ENCODE assay signal across 8 cellular contexts in genomic region chr6:116450769-116451740, GRCh38. TPM values are rescaled to one million over a fixed set of nuclear protein-coding genes. Genes with fewer than 3 reads are reported as not detected.
DNase-seq lines count a peak whose midpoint lies in the region; ATAC-seq and TF ChIP-seq lines count a peak whose summit lies in the region.

No MANE protein-coding gene starts in this region.

- intact Hi-C loops in dorsolateral prefrontal cortex (cut with DNase I) = no loop called here

- no peaks in the 10 kb centered on the region for H3K27me3 ChIP-seq in dorsolateral prefrontal cortex

- DNase-seq in Ammon's horn (ENCODE audit: low spot score) (peak; percentile 45), GM19238 (ENCODE audit: insufficient read length, low spot score) (peak; percentile 24), SKM-1 treated with dmso at 0.1 percent for 144 hours (lab: John Stamatoyannopoulos, UW; ENCODE audit: unreplicated experiment) (peak; percentile 95), dorsolateral prefrontal cortex (no peak), DMS153 (lab: John Stamatoyannopoulos, UW) (no peak), HK-2 (ENCODE audit: unreplicated experiment) (no peak)
- peak; percentile 13 for DNase-seq in stimulated activated naive CD8-positive, alpha-beta T cell treated with anti-CD3 and anti-CD28 coated beads, Interleukin-15, Interleukin-2, amounts not matched to agents 100 U/mL and 50 U/mL, for 24 hours

- no peak overlapping the region for H3K27ac ChIP-seq in dorsolateral prefrontal cortex

- ATAC-seq in HG03108 (IDR thresholded peaks at IDR 0.05; ENCODE audit: unreplicated experiment) = peak; percentile 73
- no peak for ATAC-seq in stimulated activated naive CD8-positive, alpha-beta T cell treated with anti-CD3 and anti-CD28 coated beads, Interleukin-15, Interleukin-2, amounts not matched to agents 100 U/mL and 50 U/mL, for 24 hours

- TF ChIP-seq CTCF in dorsolateral prefrontal cortex (IDR thresholded peaks at IDR 0.05 in 54 of 56, conservative IDR thresholded peaks at IDR 0.05 in 2 of 56; ENCODE audit: low read depth in 1 of 56, partially characterized antibody in 56 of 56) = no peak

- H3K4me3 ChIP-seq in dorsolateral prefrontal cortex = no peak overlapping the region

RNA-seq across cellular contexts. Expression of gene CALHM6, which starts 10.1 kb away (rescaled TPM):
- 1 to 10 TPM in 62 of 120 experiments, under 1 TPM in 21, not detected in 37; 0.44 to 7.3 (median 1.7) TPM for total RNA-seq in dorsolateral prefrontal cortex

Comparison
In these comparisons a context has a peak if more than half of its experiments do, and no peak if none do; other contexts are left out.
1. DNase-seq: peak in Ammon's horn (single experiment), GM19238 (single experiment), SKM-1 treated with dmso at 0.1 percent for 144 hours (single experiment) and stimulated activated naive CD8-positive, alpha-beta T cell treated with anti-CD3 and anti-CD28 coated beads, Interleukin-15, Interleukin-2, amounts not matched to agents 100 U/mL and 50 U/mL, for 24 hours (single experiment); none in dorsolateral prefrontal cortex (0 of 10), DMS153 (single experiment) and HK-2 (single experiment).